ENCODE assay signal across 21 cellular contexts in the genomic region with DNA sequence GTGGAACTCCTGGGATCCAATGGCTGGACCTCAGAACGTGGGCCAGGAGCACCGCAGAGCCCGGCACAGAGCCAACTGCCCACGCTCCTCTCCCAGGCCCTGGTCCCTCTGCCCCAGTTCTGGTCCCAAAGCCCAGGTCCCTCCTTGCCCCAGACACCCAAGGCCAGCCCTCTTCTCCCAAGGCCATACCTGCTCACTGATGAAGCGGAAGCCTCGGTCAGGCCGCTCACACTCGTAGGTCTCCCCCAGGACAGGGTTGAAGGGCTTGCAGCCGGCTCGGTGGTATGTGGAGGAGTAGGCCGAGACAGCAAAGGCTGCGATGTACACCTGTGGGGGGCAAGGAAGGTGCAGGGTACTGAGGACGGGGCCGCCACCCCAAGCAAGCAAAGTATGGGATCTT. TPM values are rescaled to one million over a fixed set of nuclear protein-coding genes. Genes with fewer than 3 reads are reported as not detected.
DNase-seq lines count a peak whose midpoint lies in the region; ATAC-seq, FAIRE-seq and TF ChIP-seq lines count a peak whose summit lies in the region.
"Had no signal": no experiment of that assay in that cellular context is flagged by ENCODE, and none has a peak within 500 bp of the region (broad histone marks: within the 10 kb centered on the region; RNA-seq: fewer than 3 reads in every experiment).

No MANE protein-coding gene starts in this region.

- H3K4me1 ChIP-seq in colonic mucosa (peaks cover 12% of the 10 kb centered on the region), neuronal stem cell (ENCODE audit: control insufficient read depth in 2 of 2, insufficient read depth in 1 of 2, low read depth in 1 of 2, low read length in 2 of 2) (no peaks in the 10 kb centered on the region), aorta (ENCODE audit: control insufficient read depth in 1 of 2, insufficient read depth in 2 of 2, low read length in 2 of 2) (no peaks in the 10 kb centered on the region)

- H2AFZ ChIP-seq in neuronal stem cell (ENCODE audit: low read length), result no peak overlapping the region
- H2AFZ ChIP-seq: PC-9 had no signal

- intact Hi-C loops in colonic mucosa (cut with DNase I), result no loop called here
- intact Hi-C loops in aorta (cut with DNase I), result no loop called here

- no peak overlapping the region for H3K14ac ChIP-seq in neuronal stem cell (ENCODE audit: low read length)

- no peak overlapping the region for H3K27ac ChIP-seq in colonic mucosa
- no peak overlapping the region for H3K27ac ChIP-seq in neuronal stem cell (replicated peaks; ENCODE audit: low read length)
- no peak overlapping the region for H3K27ac ChIP-seq in aorta (ENCODE audit: low read depth in 1 of 2, low read length in 2 of 2)
- H3K27ac ChIP-seq: A549; BLaER1 treated with 17β-estradiol and CSF1 and Interleukin-3, amounts not matched to agents 10 nM and 100 nM had no signal

- H4K91ac ChIP-seq in neuronal stem cell (ENCODE audit: low read depth, low read length, poor library complexity), result no peak overlapping the region

- peak overlapping the region; percentile 16 for H2BK12ac ChIP-seq in neuronal stem cell (ENCODE audit: low read length)

- H3K4me2 ChIP-seq in neuronal stem cell (ENCODE audit: insufficient read depth, low read length, poor library complexity, severe bottlenecking), result no peak overlapping the region
- H3K4me2 ChIP-seq: A549; BLaER1 treated with 17β-estradiol and CSF1 and Interleukin-3, amounts not matched to agents 10 nM and 100 nM; PC-9 had no signal

- H2BK120ac ChIP-seq in neuronal stem cell (ENCODE audit: low read depth, low read length), result no peak overlapping the region

- H2BK5ac ChIP-seq in neuronal stem cell (ENCODE audit: low read length), result peak overlapping the region; percentile 39

- H2AK5ac ChIP-seq in neuronal stem cell (ENCODE audit: low read depth, low read length), result peak overlapping the region; percentile 28

- no peak overlapping the region for H2BK15ac ChIP-seq in neuronal stem cell (ENCODE audit: low read length)

- no peak for FAIRE-seq in H54 (lab: Jason Lieb, UNC)
- FAIRE-seq: A549, GM12892, H1 had no signal

- no peak overlapping the region for H4K8ac ChIP-seq in neuronal stem cell (ENCODE audit: low read depth, low read length)

- no peak for TF ChIP-seq POLR2A in H54 (IDR thresholded peaks at IDR 0.05; ENCODE audit: low read depth, low read length)

- H3K18ac ChIP-seq in neuronal stem cell (ENCODE audit: low read length), result no peak overlapping the region

- H3K4ac ChIP-seq in neuronal stem cell (ENCODE audit: low read length), result no peak overlapping the region

- TF ChIP-seq CTCF in colonic mucosa (IDR thresholded peaks at IDR 0.05), result no peak

- no peaks in the 10 kb centered on the region for H3K79me1 ChIP-seq in neuronal stem cell (ENCODE audit: low read depth, low read length)

- H3K9me3 ChIP-seq in colonic mucosa (no peaks in the 10 kb centered on the region), neuronal stem cell (replicated peaks in 1 of 2; ENCODE audit: control insufficient read depth in 2 of 2, insufficient read depth in 1 of 2, low read depth in 1 of 2, low read length in 2 of 2) (no peaks in the 10 kb centered on the region), aorta (ENCODE audit: control insufficient read depth, low read length) (no peaks in the 10 kb centered on the region)
- H3K9me3 ChIP-seq: A549; BLaER1 treated with 17β-estradiol and CSF1 and Interleukin-3, amounts not matched to agents 10 nM and 100 nM; MG63 had no signal

- peaks cover 12% of the 10 kb centered on the region for H3K36me3 ChIP-seq in colonic mucosa
- H3K36me3 ChIP-seq in neuronal stem cell (replicated peaks in 1 of 2; ENCODE audit: control insufficient read depth in 2 of 2, insufficient read depth in 2 of 2, low read length in 2 of 2), result peaks cover 16 to 30% of the 10 kb centered on the region in 2 donors
- H3K36me3 ChIP-seq in aorta (ENCODE audit: control insufficient read depth in 1 of 2, insufficient read depth in 2 of 2, low read length in 1 of 2), result peaks cover 0 to 7% of the 10 kb centered on the region in 2 donors

- H3K9ac ChIP-seq in colonic mucosa (ENCODE audit: low read depth in 2 of 2, low read length in 2 of 2) (no peak overlapping the region), neuronal stem cell (ENCODE audit: low read depth, low read length, poor library complexity) (no peak overlapping the region)

- no peak overlapping the region for H3K4me3 ChIP-seq in colonic mucosa
- no peak overlapping the region for H3K4me3 ChIP-seq in neuronal stem cell (ENCODE audit: low read length in 2 of 2)
- no peak overlapping the region for H3K4me3 ChIP-seq in aorta (ENCODE audit: low read length in 2 of 2)
- H3K4me3 ChIP-seq: A549; BLaER1 treated with 17β-estradiol and CSF1 and Interleukin-3, amounts not matched to agents 10 nM and 100 nM; MG63; PC-9 had no signal

- H3K23ac ChIP-seq in neuronal stem cell (ENCODE audit: low read depth, low read length, poor library complexity), result no peak overlapping the region

- no peaks in the 10 kb centered on the region for H3K27me3 ChIP-seq in colonic mucosa
- H3K27me3 ChIP-seq in neuronal stem cell (ENCODE audit: control insufficient read depth in 3 of 3, insufficient read depth in 3 of 3, low read depth in 1 of 3, low read length in 3 of 3), result no peaks in the 10 kb centered on the region
- no peaks in the 10 kb centered on the region for H3K27me3 ChIP-seq in aorta (ENCODE audit: control insufficient read depth in 1 of 2, insufficient read depth in 2 of 2, low read length in 1 of 2)
- H3K27me3 ChIP-seq: BLaER1 treated with 17β-estradiol and CSF1 and Interleukin-3, amounts not matched to agents 10 nM and 100 nM; MG63 had no signal

- ATAC-seq in aorta (ENCODE audit: low FRiP score), result no peak
- ATAC-seq: A549 had no signal

- WGBS in neuronal stem cell (ENCODE audit: extremely low coverage in 2 of 2, insufficient read length in 2 of 2, insufficient replicate concordance in 1 of 2), 2 donors, result no CpG with 5 or more reads among the region's 14 CpGs
- WGBS in aorta, 2 donors, result 93 to 94% methylated on average over 14 of the region's 14 CpGs

- DNase-seq in activated effector memory CD4-positive, alpha-beta T cell treated with anti-CD3 and anti-CD28 coated beads, Interleukin-2, amount 50 U/mL, for 16 hours, result peak; percentile 37
- DNase-seq in activated effector memory CD4-positive, alpha-beta T cell treated with Interleukin-2 at 50 U/mL for 16 hours, result no peak
- peak; percentile 17 for DNase-seq in colonic mucosa
- no peak for DNase-seq in neuronal stem cell (ENCODE audit: low spot score)
- DNase-seq in aorta, result peak; percentile 38 to 71
- DNase-seq in NCI-H2196 (lab: John Stamatoyannopoulos, UW; ENCODE audit: unreplicated experiment), result no peak
- no peak for DNase-seq in H54 (ENCODE audit: insufficient read length, low spot score)
- DNase-seq in COLO668 (lab: John Stamatoyannopoulos, UW; ENCODE audit: unreplicated experiment), result no peak
- DNase-seq: IMR-90, Karpas-422, MG63, NCI-H1092, NCI-H146, NCI-H2081, NCI-H2227 treated with DMSO at 0.1 percent for 48 hours, NCI-H524, PC-9 had no signal

RNA-seq across cellular contexts. Expression of gene OSBPL7, which starts 8.5 kb away (rescaled TPM):
- total RNA-seq in colonic mucosa, result 10 to 100 TPM; 34.8 to 93.6 TPM
- 5.8 TPM for polyA plus RNA-seq in neuronal stem cell (2013, experiment 1 of 2)
- polyA plus RNA-seq in neuronal stem cell (2013, experiment 2 of 2), result 5.3 TPM
- 10 to 100 TPM; 10.7 to 21.1 TPM for total RNA-seq in aorta
- 10 to 100 TPM in 1 of 2 donors, 1 to 10 TPM in 1; 8.9 to 20.1 TPM for polyA plus RNA-seq in aorta

RNA-seq across cellular contexts. Expression of gene MRPL10, which starts 18.3 kb away (rescaled TPM):
- total RNA-seq in colonic mucosa (10 to 100 TPM; 32.2 to 50.8 TPM), aorta (10 to 100 TPM; 21.6 to 28.6 TPM)
- polyA plus RNA-seq in neuronal stem cell (2013, experiment 1 of 2), result 80.5 TPM
- polyA plus RNA-seq in neuronal stem cell (2013, experiment 2 of 2), result 84.1 TPM
- polyA plus RNA-seq in aorta, result 10 to 100 TPM; 34.4 to 42.2 TPM

RNA-seq across cellular contexts. Expression of gene LRRC46, which starts 18.4 kb away (rescaled TPM):
- under 1 TPM; 0.20 to 0.21 TPM for total RNA-seq in colonic mucosa
- 0.17 TPM for polyA plus RNA-seq in neuronal stem cell (2013, experiment 1 of 2)
- 0.32 TPM for polyA plus RNA-seq in neuronal stem cell (2013, experiment 2 of 2)
- total RNA-seq in aorta, result under 1 TPM in 1 of 2 donors, not detected in 1; 0.51 TPM
- polyA plus RNA-seq in aorta, result under 1 TPM in 1 of 2 donors, not detected in 1; 0.87 TPM
- total RNA-seq: H1, IMR-90 had no signal

RNA-seq across cellular contexts. Expression of gene SCRN2, which starts 28.0 kb away (rescaled TPM):
- total RNA-seq in colonic mucosa (10 to 100 TPM; 36.8 to 40.0 TPM), aorta (10 to 100 TPM; 19.3 to 37.6 TPM)
- 37.2 TPM for polyA plus RNA-seq in neuronal stem cell (2013, experiment 1 of 2)
- 36.3 TPM for polyA plus RNA-seq in neuronal stem cell (2013, experiment 2 of 2)
- 10 to 100 TPM; 21.2 to 64.1 TPM for polyA plus RNA-seq in aorta

RNA-seq across cellular contexts. Expression of gene SP6, which starts 37.9 kb away (rescaled TPM):
- total RNA-seq in colonic mucosa (1 to 10 TPM; 8.7 to 8.8 TPM), aorta (under 1 TPM; 0.78 to 0.81 TPM)
- polyA plus RNA-seq in neuronal stem cell (2013, experiment 1 of 2), result 0.24 TPM
- 0.26 TPM for polyA plus RNA-seq in neuronal stem cell (2013, experiment 2 of 2)
- polyA plus RNA-seq in aorta, result under 1 TPM in 1 of 2 donors, not detected in 1; 0.25 TPM

Comparison
In these comparisons a context has a peak if more than half of its experiments do, and no peak if none do; other contexts are left out.
1. DNase-seq: peak in activated effector memory CD4-positive, alpha-beta T cell treated with anti-CD3 and anti-CD28 coated beads, Interleukin-2, amount 50 U/mL, for 16 hours (single experiment), colonic mucosa (single experiment) and aorta (2 of 2); none in activated effector memory CD4-positive, alpha-beta T cell treated with Interleukin-2 at 50 U/mL for 16 hours (single experiment), neuronal stem cell (single experiment), NCI-H2196 (single experiment), H54 (single experiment) and COLO668 (single experiment).